24 cellular contexts compared by ENCODE assay signal in genomic region chr4:882646-883045, GRCh38. TPM values are rescaled to one million over a fixed set of nuclear protein-coding genes. Genes with fewer than 3 reads are reported as not detected.
DNase-seq lines count a peak whose midpoint lies in the region; ATAC-seq, FAIRE-seq and TF ChIP-seq lines count a peak whose summit lies in the region.
"Had no signal": no experiment of that assay in that cellular context is flagged by ENCODE, and none has a peak within 500 bp of the region (broad histone marks: within the 10 kb centered on the region; RNA-seq: fewer than 3 reads in every experiment).

No MANE protein-coding gene starts in this region.

- no peak overlapping the region for H4K8ac ChIP-seq in neuronal stem cell (ENCODE audit: low read depth, low read length)

- peak overlapping the region; percentile 62 for H3K23ac ChIP-seq in neuronal stem cell (ENCODE audit: low read depth, low read length, poor library complexity)

- intact Hi-C loops in activated naive CD4-positive, alpha-beta T cell treated with anti-CD3 and anti-CD28 coated beads for 36 hours (cut with micrococcal nuclease): no loop called here
- intact Hi-C loops in GM12878 (cut with micrococcal nuclease; ENCODE audit: unreplicated experiment): no loop called here

- BruUV-seq in GM12878 (replicated peaks; lab: Mats Ljungman, UMichigan): no TSS peak

- H3K4ac ChIP-seq in neuronal stem cell (ENCODE audit: low read length): no peak overlapping the region

- H3K4me3 ChIP-seq in GM12878: no peak overlapping the region
- no peak overlapping the region for H3K4me3 ChIP-seq in neuronal stem cell (ENCODE audit: low read length in 2 of 2)
- H3K4me3 ChIP-seq: A549; BLaER1 treated with 17β-estradiol and CSF1 and Interleukin-3, amounts not matched to agents 10 nM and 100 nM; HAP-1 had no signal

- WGBS in GM12878 (ENCODE audit: insufficient coverage, insufficient replicate concordance, low lambda C conversion rate, missing lambda C conversion rate): 94% methylated on average over 19 of the region's 22 CpGs
- no CpG with 5 or more reads among the region's 22 CpGs for WGBS in neuronal stem cell (ENCODE audit: extremely low coverage in 2 of 2, insufficient read length in 2 of 2, insufficient replicate concordance in 1 of 2), 2 donors

- H3K27me3 ChIP-seq in GM12878 (replicated peaks in 1 of 2; ENCODE audit: control insufficient read depth in 2 of 2, insufficient read depth in 2 of 2, low read length in 1 of 2): no peaks in the 10 kb centered on the region
- H3K27me3 ChIP-seq in neuronal stem cell (ENCODE audit: control insufficient read depth in 3 of 3, insufficient read depth in 3 of 3, low read depth in 1 of 3, low read length in 3 of 3): peaks cover 0 to under 1% (median 0%) of the 10 kb centered on the region in 3 experiments
- H3K27me3 ChIP-seq: BE2C; BLaER1 treated with 17β-estradiol and CSF1 and Interleukin-3, amounts not matched to agents 10 nM and 100 nM had no signal

- peaks cover 44% of the 10 kb centered on the region for H3K36me3 Mint-ChIP-seq in activated naive CD4-positive, alpha-beta T cell treated with anti-CD3 and anti-CD28 coated beads, Interleukin-2, amount 10 ng/mL, durations not matched to agents 7 days and 5 days
- peaks cover 30% of the 10 kb centered on the region for H3K36me3 Mint-ChIP-seq in activated naive CD4-positive, alpha-beta T cell treated with anti-CD3 and anti-CD28 coated beads for 36 hours (ENCODE audit: low read depth)

- no peak for TF ChIP-seq RAD21 in GM12878 (IDR thresholded peaks at IDR 0.05; ENCODE audit: insufficient read depth, low read depth, low read length)

- H3K9me3 Mint-ChIP-seq in activated naive CD4-positive, alpha-beta T cell treated with anti-CD3 and anti-CD28 coated beads, Interleukin-2, amount 10 ng/mL, durations not matched to agents 7 days and 5 days: peaks cover 6% of the 10 kb centered on the region
- peaks cover 3% of the 10 kb centered on the region for H3K9me3 Mint-ChIP-seq in activated naive CD4-positive, alpha-beta T cell treated with anti-CD3 and anti-CD28 coated beads for 36 hours
- H3K9me3 Mint-ChIP-seq: CD4-positive, alpha-beta T cell; CD8-positive, alpha-beta memory T cell; HFFc6 had no signal

- H3K79me1 ChIP-seq in neuronal stem cell (ENCODE audit: low read depth, low read length): peaks cover 9% of the 10 kb centered on the region

- no peak overlapping the region for H2AK5ac ChIP-seq in neuronal stem cell (ENCODE audit: low read depth, low read length)

- no peak for TF ChIP-seq CTCF in GM12878 (IDR thresholded peaks at IDR 0.05 in 2 of 3, conservative IDR thresholded peaks at IDR 0.05 in 1 of 3; ENCODE audit: control insufficient read depth in 2 of 3, extremely low read depth in 1 of 3, insufficient read depth in 1 of 3, low read depth in 3 of 3, low read length in 3 of 3)

- peaks cover 28% of the 10 kb centered on the region for H3K4me1 Mint-ChIP-seq in activated naive CD4-positive, alpha-beta T cell treated with anti-CD3 and anti-CD28 coated beads, Interleukin-2, amount 10 ng/mL, durations not matched to agents 7 days and 5 days
- peaks cover 27% of the 10 kb centered on the region for H3K4me1 Mint-ChIP-seq in activated naive CD4-positive, alpha-beta T cell treated with anti-CD3 and anti-CD28 coated beads for 36 hours (ENCODE audit: low read depth)
- H3K4me1 Mint-ChIP-seq: CD14-positive monocyte had no signal

- in situ Hi-C loops in GM12878 (cut with MboI): no loop called here

- H4K91ac ChIP-seq in neuronal stem cell (ENCODE audit: low read depth, low read length, poor library complexity): no peak overlapping the region

- no peak overlapping the region for H2BK120ac ChIP-seq in neuronal stem cell (ENCODE audit: low read depth, low read length)

- H3K36me3 ChIP-seq in GM12878 (ENCODE audit: control insufficient read depth in 2 of 2, insufficient read depth in 2 of 2, low read length in 1 of 2) (peaks cover 6 to 18% of the 10 kb centered on the region in 2 experiments; a peak in 3 of 4 replicates), neuronal stem cell (replicated peaks in 1 of 2; ENCODE audit: control insufficient read depth in 2 of 2, insufficient read depth in 2 of 2, low read length in 2 of 2) (peaks cover 36 to 93% of the 10 kb centered on the region in 2 donors)

- H3K18ac ChIP-seq in neuronal stem cell (ENCODE audit: low read length): peak overlapping the region; percentile 57

- H2BK12ac ChIP-seq in neuronal stem cell (ENCODE audit: low read length): no peak overlapping the region

- FAIRE-seq in GM12878 (lab: Jason Lieb, UNC): no peak
- FAIRE-seq: A549, GM12892, H54 had no signal

- H3K79me2 ChIP-seq in GM12878 (ENCODE audit: control insufficient read depth, insufficient read depth, low read length): no peaks in the 10 kb centered on the region

- no peaks in the 10 kb centered on the region for H4K20me1 ChIP-seq in GM12878 (ENCODE audit: control insufficient read depth, insufficient read depth)

- peak overlapping the region; percentile 33 for H3K27ac Mint-ChIP-seq in activated naive CD4-positive, alpha-beta T cell treated with anti-CD3 and anti-CD28 coated beads, Interleukin-2, amount 10 ng/mL, durations not matched to agents 7 days and 5 days
- H3K27ac Mint-ChIP-seq in activated naive CD4-positive, alpha-beta T cell treated with anti-CD3 and anti-CD28 coated beads for 36 hours: no peak overlapping the region
- H3K27ac Mint-ChIP-seq: CD4-positive, alpha-beta T cell; CD8-positive, alpha-beta memory T cell; HFFc6 had no signal

- H3K27ac ChIP-seq in GM12878 (ENCODE audit: control insufficient read depth, insufficient read depth): no peak overlapping the region
- no peak overlapping the region for H3K27ac ChIP-seq in neuronal stem cell (replicated peaks; ENCODE audit: low read length)
- H3K27ac ChIP-seq: A549; BLaER1 treated with 17β-estradiol and CSF1 and Interleukin-3, amounts not matched to agents 10 nM and 100 nM had no signal

- SMC1A ChIA-PET in GM12878 (lab: Charles Lee; ENCODE audit: uncharacterized antibody, unreplicated experiment): no interaction called here

- no peaks in the 10 kb centered on the region for H3K27me3 Mint-ChIP-seq in activated naive CD4-positive, alpha-beta T cell treated with anti-CD3 and anti-CD28 coated beads, Interleukin-2, amount 10 ng/mL, durations not matched to agents 7 days and 5 days
- H3K27me3 Mint-ChIP-seq in activated naive CD4-positive, alpha-beta T cell treated with anti-CD3 and anti-CD28 coated beads for 36 hours (ENCODE audit: low read depth): no peaks in the 10 kb centered on the region
- H3K27me3 Mint-ChIP-seq: CD4-positive, alpha-beta T cell had no signal

- CTCF ChIA-PET in activated naive CD4-positive, alpha-beta T cell treated with anti-CD3 and anti-CD28 coated beads, Interleukin-2, amount 10 ng/mL, durations not matched to agents 7 days and 5 days (lab: Charles Lee): no interaction called here
- CTCF ChIA-PET in activated naive CD4-positive, alpha-beta T cell treated with anti-CD3 and anti-CD28 coated beads for 36 hours (lab: Charles Lee): interaction anchor here (1.1 kb wide), 1 partner anchor 667 kb away, joined by 3 read pairs; no protein-coding TSS in a partner anchor
- CTCF ChIA-PET in GM12878 (lab: Yijun Ruan, JAX): no interaction called here

- no peak for TF ChIP-seq EP300 in GM12878 (IDR thresholded peaks at IDR 0.05; ENCODE audit: borderline replicate concordance in 1 of 2, control insufficient read depth in 1 of 2, low read depth in 2 of 2, low read length in 2 of 2)

- DNase-seq in activated naive CD4-positive, alpha-beta T cell treated with anti-CD3 and anti-CD28 coated beads, Interleukin-2, amount 10 ng/mL, durations not matched to agents 7 days and 5 days: no peak
- DNase-seq in activated naive CD4-positive, alpha-beta T cell treated with anti-CD3 and anti-CD28 coated beads for 36 hours: no peak
- DNase-seq in GM12878 (ENCODE audit: low read depth, low spot score): no peak
- no peak for DNase-seq in neuronal stem cell (ENCODE audit: low spot score)
- DNase-seq in iPS-NIHi7 (ENCODE audit: extremely low spot score): no peak
- no peak for DNase-seq in iPS-NIHi11 (ENCODE audit: low spot score)
- DNase-seq: 8988T; ACHN; AML-193; BE2C; CD4-positive, alpha-beta T cell; CD8-positive, alpha-beta memory T cell; DMS53; DMS79 treated with DMSO at 0.1 percent for 48 hours; GF-D8; GOT3; HFFc6 had no signal

- H2BK15ac ChIP-seq in neuronal stem cell (ENCODE audit: low read length): no peak overlapping the region

- H3K4me1 ChIP-seq in GM12878 (ENCODE audit: control insufficient read depth, insufficient read depth, low read length): peaks cover 13% of the 10 kb centered on the region
- peaks cover 0 to 2% of the 10 kb centered on the region in 2 donors for H3K4me1 ChIP-seq in neuronal stem cell (ENCODE audit: control insufficient read depth in 2 of 2, insufficient read depth in 1 of 2, low read depth in 1 of 2, low read length in 2 of 2)
- H3K4me1 ChIP-seq: A549; BE2C; BLaER1 treated with 17β-estradiol and CSF1 and Interleukin-3, amounts not matched to agents 10 nM and 100 nM; HAP-1 had no signal

- no peak overlapping the region for H3K4me3 Mint-ChIP-seq in activated naive CD4-positive, alpha-beta T cell treated with anti-CD3 and anti-CD28 coated beads, Interleukin-2, amount 10 ng/mL, durations not matched to agents 7 days and 5 days
- H3K4me3 Mint-ChIP-seq in activated naive CD4-positive, alpha-beta T cell treated with anti-CD3 and anti-CD28 coated beads for 36 hours: no peak overlapping the region
- H3K4me3 Mint-ChIP-seq: CD14-positive monocyte; CD4-positive, alpha-beta T cell; CD8-positive, alpha-beta memory T cell; HFFc6 had no signal

- POLR2A ChIA-PET in GM12878 (lab: Charles Lee): no interaction called here

- RAD21 ChIA-PET in GM12878 (lab: Charles Lee; ENCODE audit: unreplicated experiment): no interaction called here

- H3K4me2 ChIP-seq in GM12878 (ENCODE audit: control insufficient read depth, insufficient read depth): no peak overlapping the region
- H3K4me2 ChIP-seq in neuronal stem cell (ENCODE audit: insufficient read depth, low read length, poor library complexity, severe bottlenecking): no peak overlapping the region
- H3K4me2 ChIP-seq: A549; BLaER1 treated with 17β-estradiol and CSF1 and Interleukin-3, amounts not matched to agents 10 nM and 100 nM had no signal

- H2BK5ac ChIP-seq in neuronal stem cell (ENCODE audit: low read length): no peak overlapping the region

- ATAC-seq in GM12878: no peak
- ATAC-seq: A549 had no signal

- H3K14ac ChIP-seq in neuronal stem cell (ENCODE audit: low read length): peak overlapping the region; percentile 38

- H3K9me3 ChIP-seq in GM12878 (replicated peaks; ENCODE audit: control insufficient read depth, insufficient read depth, low read length) (no peaks in the 10 kb centered on the region), neuronal stem cell (replicated peaks in 1 of 2; ENCODE audit: control insufficient read depth in 2 of 2, insufficient read depth in 1 of 2, low read depth in 1 of 2, low read length in 2 of 2) (peaks cover 0 to 8% of the 10 kb centered on the region in 2 donors)
- H3K9me3 ChIP-seq: A549; BE2C; BLaER1 treated with 17β-estradiol and CSF1 and Interleukin-3, amounts not matched to agents 10 nM and 100 nM; HAP-1 had no signal

- 0 out of 2 replicates have a peak, but pooled peaks have one; percentile 26 for TF ChIP-seq POLR2A in GM12878 (IDR thresholded peaks at IDR 0.05; ENCODE audit: low read depth, low read length)

- H2AFZ ChIP-seq in GM12878 (ENCODE audit: control insufficient read depth, low read depth, low read length) (no peak overlapping the region), neuronal stem cell (ENCODE audit: low read length) (no peak overlapping the region)

- H3K9ac ChIP-seq in GM12878 (ENCODE audit: control insufficient read depth, insufficient read depth, low read length) (no peak overlapping the region), neuronal stem cell (ENCODE audit: low read depth, low read length, poor library complexity) (peak overlapping the region; percentile 21)
- H3K9ac ChIP-seq: BLaER1 treated with 17β-estradiol and CSF1 and Interleukin-3, amounts not matched to agents 10 nM and 100 nM had no signal

RNA-seq across cellular contexts. Expression of gene GAK, which starts 49.5 kb away (rescaled TPM):
- total RNA-seq in activated naive CD4-positive, alpha-beta T cell treated with anti-CD3 and anti-CD28 coated beads for 36 hours: 10 to 100 TPM; 87.6 to 96.8 TPM
- 353 and 398 TPM in 2 replicates for total RNA-seq in GM12878 (2013; cell fraction: nucleolus; rRNA removed)
- total RNA-seq in GM12878 (2014; rRNA removed) (84.3 and 96.9 TPM in 2 replicates), GM12878 (2014; rRNA removed; fragmentation: Illumina TruSeq; extraction: Trizol) (18.4 and 22.5 TPM in 2 replicates), GM12878 (2021) (114 and 127 TPM in 2 replicates)
- polyA plus RNA-seq in GM12878 (2011; ENCODE audit: low read depth): 15.7 TPM
- polyA plus RNA-seq in GM12878 (2011; rRNA removed) (20.8 and 36.6 TPM in 2 replicates), GM12878 (2014; fragmentation: Illumina TruSeq; extraction: Trizol) (9.3 and 20.2 TPM in 2 replicates), GM12878 (2014; fragmentation: Nextera tagmentation; extraction: Ambion mirVana) (1 to 10 TPM in 1 of 2 experiments, under 1 TPM in 1; 0.82 to 5.7 TPM), GM12878 (2014; rRNA removed) (87.6 and 109 TPM in 2 replicates), GM12878 (2016; fragmentation: Nextera tagmentation; extraction: Ambion mirVana) (10 to 100 TPM; 71.0 to 73.6 TPM)
- 34.7 and 47.1 TPM in 2 replicates for polyA plus RNA-seq in GM12878 (2011; cell fraction: cytosol; rRNA removed)
- polyA plus RNA-seq in GM12878 (2011; cell fraction: nucleus; rRNA removed): 193 and 259 TPM in 2 replicates
- 54.3 and 64.5 TPM in 2 replicates for polyA plus RNA-seq in GM12878 (2012)
- polyA minus RNA-seq in GM12878 (2011; rRNA and poly(A)+ RNA removed): 83.6 and 214 TPM in 2 replicates
- 29.3 and 36.4 TPM in 2 replicates for polyA minus RNA-seq in GM12878 (2011; cell fraction: cytosol; rRNA and poly(A)+ RNA removed)
- polyA minus RNA-seq in GM12878 (2011; cell fraction: nucleus; rRNA and poly(A)+ RNA removed): 79.4 and 142 TPM in 2 replicates
- 35.3 TPM for polyA plus RNA-seq in neuronal stem cell (2013, experiment 1 of 2)
- 34.3 TPM for polyA plus RNA-seq in neuronal stem cell (2013, experiment 2 of 2)

RNA-seq across cellular contexts. Expression of gene TMEM175, which starts 49.6 kb away (rescaled TPM):
- 10 to 100 TPM; 13.9 to 15.8 TPM for total RNA-seq in activated naive CD4-positive, alpha-beta T cell treated with anti-CD3 and anti-CD28 coated beads for 36 hours
- 41.5 and 43.7 TPM in 2 replicates for total RNA-seq in GM12878 (2013; cell fraction: nucleolus; rRNA removed)
- total RNA-seq in GM12878 (2014; rRNA removed) (26.1 and 31.8 TPM in 2 replicates), GM12878 (2014; rRNA removed; fragmentation: Illumina TruSeq; extraction: Trizol) (11.1 and 12.4 TPM in 2 replicates), GM12878 (2021) (21.8 and 26.0 TPM in 2 replicates)
- 29.5 TPM for polyA plus RNA-seq in GM12878 (2011; ENCODE audit: low read depth)
- polyA plus RNA-seq in GM12878 (2011; rRNA removed) (9.5 and 19.2 TPM in 2 replicates), GM12878 (2014; fragmentation: Illumina TruSeq; extraction: Trizol) (3.8 and 10.0 TPM in 2 replicates), GM12878 (2014; fragmentation: Nextera tagmentation; extraction: Ambion mirVana) (under 1 TPM; 0.11 to 0.22 TPM), GM12878 (2014; rRNA removed) (39.5 and 53.5 TPM in 2 replicates), GM12878 (2016; fragmentation: Nextera tagmentation; extraction: Ambion mirVana) (10 to 100 TPM; 25.4 to 31.5 TPM)
- 36.8 and 40.3 TPM in 2 replicates for polyA plus RNA-seq in GM12878 (2011; cell fraction: cytosol; rRNA removed)
- 218 and 219 TPM in 2 replicates for polyA plus RNA-seq in GM12878 (2011; cell fraction: nucleus; rRNA removed)
- polyA plus RNA-seq in GM12878 (2012): 23.1 and 26.7 TPM in 2 replicates
- 12.2 and 16.1 TPM in 2 replicates for polyA minus RNA-seq in GM12878 (2011; rRNA and poly(A)+ RNA removed)
- polyA minus RNA-seq in GM12878 (2011; cell fraction: cytosol; rRNA and poly(A)+ RNA removed): 6.5 and 9.0 TPM in 2 replicates
- 21.6 and 32.9 TPM in 2 replicates for polyA minus RNA-seq in GM12878 (2011; cell fraction: nucleus; rRNA and poly(A)+ RNA removed)
- 8.0 TPM for polyA plus RNA-seq in neuronal stem cell (2013, experiment 1 of 2)
- polyA plus RNA-seq in neuronal stem cell (2013, experiment 2 of 2): 7.7 TPM

RNA-seq across cellular contexts. Expression of gene CPLX1, which starts 56.7 kb away (rescaled TPM):
- under 1 TPM; 0.37 to 0.48 TPM for total RNA-seq in activated naive CD4-positive, alpha-beta T cell treated with anti-CD3 and anti-CD28 coated beads for 36 hours
- total RNA-seq in GM12878 (2013; cell fraction: nucleolus; rRNA removed): 0.25 TPM in 1 of 2 replicates, not detected in the other
- total RNA-seq in GM12878 (2014; rRNA removed) (0.16 TPM in 1 of 2 replicates, not detected in the other), GM12878 (2014; rRNA removed; fragmentation: Illumina TruSeq; extraction: Trizol) (0.09 TPM in 1 of 2 replicates, not detected in the other), GM12878 (2021) (1.2 and 2.2 TPM in 2 replicates)
- polyA plus RNA-seq in GM12878 (2011; ENCODE audit: low read depth): 0.10 TPM
- polyA plus RNA-seq in GM12878 (2011; rRNA removed) (not detected in 2 replicates), GM12878 (2014; fragmentation: Illumina TruSeq; extraction: Trizol) (0.04 TPM in 1 of 2 replicates, not detected in the other), GM12878 (2014; fragmentation: Nextera tagmentation; extraction: Ambion mirVana) (not detected), GM12878 (2014; rRNA removed) (0.28 and 0.57 TPM in 2 replicates), GM12878 (2016; fragmentation: Nextera tagmentation; extraction: Ambion mirVana) (under 1 TPM in 1 of 2 experiments, not detected in 1; 0.13 TPM)
- 0.06 TPM in 1 of 2 replicates, not detected in the other for polyA plus RNA-seq in GM12878 (2011; cell fraction: cytosol; rRNA removed)
- polyA plus RNA-seq in GM12878 (2011; cell fraction: nucleus; rRNA removed): 0.12 and 0.46 TPM in 2 replicates
- polyA plus RNA-seq in GM12878 (2012): 0.88 and 2.1 TPM in 2 replicates
- polyA minus RNA-seq in GM12878 (2011; rRNA and poly(A)+ RNA removed): not detected in 2 replicates
- not detected in 2 replicates for polyA minus RNA-seq in GM12878 (2011; cell fraction: cytosol; rRNA and poly(A)+ RNA removed)
- not detected in 2 replicates for polyA minus RNA-seq in GM12878 (2011; cell fraction: nucleus; rRNA and poly(A)+ RNA removed)
- polyA plus RNA-seq in neuronal stem cell (2013, experiment 1 of 2): 0.13 TPM
- 0.12 TPM for polyA plus RNA-seq in neuronal stem cell (2013, experiment 2 of 2)
- total RNA-seq: Daoy had no signal
- polyA plus RNA-seq: CD14-positive monocyte; CD8-positive, alpha-beta memory T cell had no signal
